ENCODE assay signal across 15 cellular contexts in genomic region chr2:210459925-210460862, GRCh38. TPM values are rescaled to one million over a fixed set of nuclear protein-coding genes. Genes with fewer than 3 reads are reported as not detected.
DNase-seq lines count a peak whose midpoint lies in the region; ATAC-seq and TF ChIP-seq lines count a peak whose summit lies in the region.
"Had no signal": no experiment of that assay in that cellular context is flagged by ENCODE, and none has a peak within 500 bp of the region (broad histone marks: within the 10 kb centered on the region; RNA-seq: fewer than 3 reads in every experiment).

No MANE protein-coding gene starts in this region.

- TF ChIP-seq CTCF in mesothelial cell of epicardium (IDR thresholded peaks at IDR 0.05; ENCODE audit: unreplicated experiment) (no peak), ascending aorta (IDR thresholded peaks at IDR 0.05) (no peak)

- intact Hi-C loops in ascending aorta (cut with DNase I): no loop called here

- ATAC-seq in GM19351 (IDR thresholded peaks at IDR 0.05; ENCODE audit: unreplicated experiment) (peak; percentile 62), HG02759 (IDR thresholded peaks at IDR 0.05; ENCODE audit: unreplicated experiment) (peak; percentile 76), HG03571 (IDR thresholded peaks at IDR 0.05; ENCODE audit: unreplicated experiment) (peak; percentile 43), HG03439 (IDR thresholded peaks at IDR 0.05; ENCODE audit: unreplicated experiment) (no peak)
- ATAC-seq in stimulated activated memory B cell treated with anti-CD40 and anti-IgM and Interleukin-4, amounts not matched to agents 10 μg/mL and 1 μg/mL and 100 μg/mL, for 72 hours: peak; percentile 41
- ATAC-seq: activated T-cell treated with anti-CD3 and anti-CD28 coated beads, Interleukin-2, amount 50 U/mL, for 72 hours; right lobe of liver had no signal

- peak overlapping the region; percentile 11 for H3K27ac Mint-ChIP-seq in stimulated activated memory B cell treated with anti-CD40 and anti-IgM and Interleukin-4, amounts not matched to agents 10 μg/mL and 1 μg/mL and 100 μg/mL, for 72 hours
- H3K27ac Mint-ChIP-seq in mesothelial cell of epicardium: no peak overlapping the region

- H3K9me3 Mint-ChIP-seq in stimulated activated memory B cell treated with anti-CD40 and anti-IgM and Interleukin-4, amounts not matched to agents 10 μg/mL and 1 μg/mL and 100 μg/mL, for 72 hours: no peaks in the 10 kb centered on the region
- H3K9me3 Mint-ChIP-seq in mesothelial cell of epicardium: peaks cover 3% of the 10 kb centered on the region
- H3K9me3 Mint-ChIP-seq: activated T-cell treated with anti-CD3 and anti-CD28 coated beads, Interleukin-2, amount 50 U/mL, for 72 hours had no signal

- H3K36me3 Mint-ChIP-seq in stimulated activated memory B cell treated with anti-CD40 and anti-IgM and Interleukin-4, amounts not matched to agents 10 μg/mL and 1 μg/mL and 100 μg/mL, for 72 hours: peaks cover 24% of the 10 kb centered on the region
- H3K36me3 Mint-ChIP-seq in mesothelial cell of epicardium: peaks cover 44% of the 10 kb centered on the region

- H3K36me3 ChIP-seq in ascending aorta: peaks cover 16 to 28% of the 10 kb centered on the region in 2 donors

- no peaks in the 10 kb centered on the region for H3K9me3 ChIP-seq in ascending aorta
- H3K9me3 ChIP-seq: right lobe of liver had no signal

- peaks cover 41% of the 10 kb centered on the region for H3K4me1 Mint-ChIP-seq in stimulated activated memory B cell treated with anti-CD40 and anti-IgM and Interleukin-4, amounts not matched to agents 10 μg/mL and 1 μg/mL and 100 μg/mL, for 72 hours
- peaks cover 5% of the 10 kb centered on the region for H3K4me1 Mint-ChIP-seq in mesothelial cell of epicardium

- no peaks in the 10 kb centered on the region for H3K27me3 Mint-ChIP-seq in stimulated activated memory B cell treated with anti-CD40 and anti-IgM and Interleukin-4, amounts not matched to agents 10 μg/mL and 1 μg/mL and 100 μg/mL, for 72 hours
- H3K27me3 Mint-ChIP-seq in mesothelial cell of epicardium (ENCODE audit: low read depth): no peaks in the 10 kb centered on the region

- H3K4me3 Mint-ChIP-seq in stimulated activated memory B cell treated with anti-CD40 and anti-IgM and Interleukin-4, amounts not matched to agents 10 μg/mL and 1 μg/mL and 100 μg/mL, for 72 hours: no peak overlapping the region
- H3K4me3 Mint-ChIP-seq in mesothelial cell of epicardium: no peak overlapping the region
- H3K4me3 Mint-ChIP-seq: activated T-cell treated with anti-CD3 and anti-CD28 coated beads, Interleukin-2, amount 50 U/mL, for 72 hours had no signal

- H3K27ac ChIP-seq in ascending aorta: no peak overlapping the region
- H3K27ac ChIP-seq: right lobe of liver had no signal

- no peak for DNase-seq in COLO829 (ENCODE audit: low spot score)
- no peak for DNase-seq in mesothelial cell of epicardium (ENCODE audit: low spot score in 2 of 2, unreplicated experiment in 2 of 2)
- DNase-seq in ascending aorta (ENCODE audit: low spot score in 2 of 2): no peak
- DNase-seq: activated T-cell treated with anti-CD3 and anti-CD28 coated beads, Interleukin-2, amount 50 U/mL, for 72 hours; central memory CD4-positive, alpha-beta T cell; HCEC 1CT; NCI-H774; right lobe of liver; stimulated activated CD8-positive, alpha-beta memory T cell treated with anti-CD3 and anti-CD28 coated beads, Interleukin-4, amount 100 ng/mL, for 48 hours; T1000 had no signal

- no peaks in the 10 kb centered on the region for H3K4me1 ChIP-seq in ascending aorta
- H3K4me1 ChIP-seq: right lobe of liver had no signal

- H3K4me3 ChIP-seq in ascending aorta: no peak overlapping the region
- H3K4me3 ChIP-seq: right lobe of liver had no signal

- H3K27me3 ChIP-seq in ascending aorta: no peaks in the 10 kb centered on the region
- H3K27me3 ChIP-seq: right lobe of liver had no signal

RNA-seq across cellular contexts. Expression of gene LANCL1, which starts 16.4 kb away (rescaled TPM):
- total RNA-seq in mesothelial cell of epicardium: 65.7 to 67.4 TPM (median 65.9 TPM) in 3 replicates
- total RNA-seq in ascending aorta: 16.4 TPM
